In the genomic region with DNA sequence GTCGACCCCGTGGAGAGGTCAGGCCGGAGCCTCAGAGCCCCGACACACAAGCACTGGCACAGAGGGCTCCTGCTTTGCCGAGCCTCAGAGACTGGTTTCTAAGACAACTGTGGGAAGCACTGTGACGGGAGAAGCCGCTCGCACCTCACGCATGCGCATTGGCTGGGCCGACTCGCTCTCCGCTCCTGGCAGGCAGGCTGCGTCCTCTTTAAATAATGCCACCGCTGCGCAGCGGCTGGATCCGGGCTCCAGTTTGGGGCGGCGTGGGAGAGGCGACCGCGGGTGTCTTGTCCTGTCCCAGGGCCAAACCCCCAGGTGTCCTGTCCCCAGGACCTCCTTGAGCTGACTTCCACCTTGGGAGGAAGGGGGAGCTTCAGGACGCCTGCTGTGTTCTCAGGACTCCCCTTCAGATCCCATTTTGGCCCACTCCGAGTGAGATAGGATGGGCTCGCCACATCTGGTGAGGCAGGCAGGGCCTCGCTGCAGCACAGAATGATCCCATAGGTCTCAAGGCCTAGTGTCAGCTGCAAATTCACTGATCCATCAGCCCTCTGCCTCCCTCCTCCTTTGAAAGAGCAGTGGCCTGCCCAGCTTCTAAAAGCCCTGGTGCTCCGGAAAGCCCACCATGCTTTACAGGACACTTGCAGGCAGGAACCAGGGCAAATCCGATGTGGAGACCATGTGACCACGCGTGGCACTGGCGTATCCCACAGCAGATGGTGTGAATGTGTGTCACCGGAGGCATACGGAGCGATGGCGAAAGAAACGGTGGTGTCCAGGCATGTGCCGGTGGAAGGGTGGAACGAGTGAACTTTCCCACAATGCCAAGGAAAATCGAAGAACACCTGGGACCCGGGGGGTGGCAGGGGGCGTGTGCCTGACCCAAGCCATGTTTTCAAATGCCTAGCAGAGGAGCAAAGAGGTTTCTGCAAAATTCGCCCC, we compare ENCODE assay signal across 8 cellular contexts.
DNase-seq lines count a peak whose midpoint lies in the region; ATAC-seq, FAIRE-seq and TF ChIP-seq lines count a peak whose summit lies in the region.

No MANE protein-coding gene starts in this region.

- intact Hi-C loops in K562 (cut with micrococcal nuclease), result no loop called here
- intact Hi-C loops in sigmoid colon (cut with DNase I), result no loop called here

- H3K9me3 ChIP-seq in K562 (replicated peaks; ENCODE audit: control insufficient read depth, insufficient read depth, low read depth, low read length) (no peaks in the 10 kb centered on the region), sigmoid colon (no peaks in the 10 kb centered on the region)

- H3K27me3 ChIP-seq in K562 (ENCODE audit: control insufficient read depth in 2 of 2, insufficient read depth in 2 of 2, low read length in 2 of 2), result peaks cover 0 to 51% of the 10 kb centered on the region in 2 experiments; a peak in 3 of 5 replicates
- H3K27me3 ChIP-seq in sigmoid colon, result no peaks in the 10 kb centered on the region

- TF ChIP-seq EP300 in K562 (IDR thresholded peaks at IDR 0.05; ENCODE audit: low read length) (no peak), sigmoid colon (IDR thresholded peaks at IDR 0.05) (no peak)

- H3K4me3 ChIP-seq in K562, result no peak overlapping the region
- H3K4me3 ChIP-seq in sigmoid colon, result peak overlapping the region; percentile 13 to 48 (median 38)

- H3K27ac ChIP-seq in K562 (ENCODE audit: extremely low read depth, low read depth, low read length), result no peak overlapping the region
- no peak overlapping the region for H3K27ac ChIP-seq in sigmoid colon

- H3K4me1 ChIP-seq in K562 (replicated peaks in 1 of 2; ENCODE audit: control insufficient read depth in 2 of 2, insufficient read depth in 2 of 2, low read length in 2 of 2) (peaks cover 0 to 35% of the 10 kb centered on the region in 2 experiments; a peak in 3 of 5 replicates), sigmoid colon (peaks cover 0 to 50% (median 46%) of the 10 kb centered on the region in 4 donors)

- no peak overlapping the region; the same call in 1 of the 2 replicates for H3K4me2 ChIP-seq in K562 (ENCODE audit: insufficient read depth, low read length)

- FAIRE-seq in K562 (lab: Jason Lieb, UNC), result no peak

- H3K9ac ChIP-seq in K562 (ENCODE audit: insufficient read depth in 1 of 2, low read depth in 2 of 2, low read length in 2 of 2), result no peak overlapping the region

- no peaks in the 10 kb centered on the region for H3K79me2 ChIP-seq in K562 (ENCODE audit: control insufficient read depth, insufficient read depth, low read length)

- TF ChIP-seq CTCF in K562 (IDR thresholded peaks at IDR 0.05 in 2 of 3, conservative IDR thresholded peaks at IDR 0.05 in 1 of 3; ENCODE audit: insufficient read depth in 2 of 3, low read depth in 1 of 3, low read length in 3 of 3), result no peak
- no peak for TF ChIP-seq CTCF in sigmoid colon (IDR thresholded peaks at IDR 0.05)

- in situ Hi-C loops in K562 (cut with MboI), result loop anchor here (10.0 to 25.0 kb wide), 2 partner anchors 71 to 196 kb away; no protein-coding TSS in a partner anchor

- no peak for TF ChIP-seq POLR2A in K562 (conservative IDR thresholded peaks at IDR 0.05)
- no peak for TF ChIP-seq POLR2A in sigmoid colon (IDR thresholded peaks at IDR 0.05)

- peak; percentile 62 for ATAC-seq in GM18502 (IDR thresholded peaks at IDR 0.05; ENCODE audit: poor library complexity, unreplicated experiment)
- ATAC-seq in K562, result 0 out of 3 replicates have a peak, but pooled peaks have one; percentile 50
- no peak for ATAC-seq in GM21825 (IDR thresholded peaks at IDR 0.05; ENCODE audit: unreplicated experiment)
- ATAC-seq in GM18519 (IDR thresholded peaks at IDR 0.05; ENCODE audit: low FRiP score, unreplicated experiment), result no peak

- POLR2A ChIA-PET in K562 (lab: Yijun Ruan, JAX), result no interaction called here

- WGBS in K562 (ENCODE audit: insufficient coverage, low coverage, missing lambda C conversion rate), result 10% methylated on average over 21 of the region's 43 CpGs
- 19 to 26% methylated on average over 43 of the region's 43 CpGs for WGBS in sigmoid colon, 2 donors

- BruUV-seq in K562 (replicated peaks; lab: Mats Ljungman, UMichigan), result no TSS peak

- TF ChIP-seq RAD21 in K562 (CRISPR knock-in tag; conservative IDR thresholded peaks at IDR 0.05 in 1 of 2, IDR thresholded peaks at IDR 0.05 in 1 of 2), result no peak

- H3K36me3 ChIP-seq in K562 (ENCODE audit: control insufficient read depth, insufficient read depth, low read length), result no peaks in the 10 kb centered on the region
- no peaks in the 10 kb centered on the region for H3K36me3 ChIP-seq in sigmoid colon

- no peaks in the 10 kb centered on the region for H3K9me1 ChIP-seq in K562 (ENCODE audit: control insufficient read depth, insufficient read depth, low read length)

- peak; percentile 62 for DNase-seq in MV-4-11 (lab: John Stamatoyannopoulos, UW)
- DNase-seq in T-helper 22 cell (ENCODE audit: low read depth), result peak; percentile 16
- peak; percentile 39 to 48 (median 42) for DNase-seq in K562 (ENCODE audit: extremely low read depth in 1 of 4, low spot score in 3 of 4)
- DNase-seq in hippocampal formation (lab: John Stamatoyannopoulos, UW), result peak; percentile 76 to 79
- DNase-seq in sigmoid colon, result peak; percentile 85

- H2AFZ ChIP-seq in K562 (ENCODE audit: low read depth, low read length), result peak overlapping the region; percentile 55

- CTCF ChIA-PET in K562 (lab: Yijun Ruan, JAX; ENCODE audit: low intra/inter-chr PET ratio), result no interaction called here

- H4K20me1 ChIP-seq in K562 (replicated peaks; ENCODE audit: control insufficient read depth, insufficient read depth, low read length), result no peaks in the 10 kb centered on the region

TF ChIP-seq in K562, 482 proteins besides CTCF, POLR2A, EP300 and RAD21:
- TF ChIP-seq, protein P1, sequence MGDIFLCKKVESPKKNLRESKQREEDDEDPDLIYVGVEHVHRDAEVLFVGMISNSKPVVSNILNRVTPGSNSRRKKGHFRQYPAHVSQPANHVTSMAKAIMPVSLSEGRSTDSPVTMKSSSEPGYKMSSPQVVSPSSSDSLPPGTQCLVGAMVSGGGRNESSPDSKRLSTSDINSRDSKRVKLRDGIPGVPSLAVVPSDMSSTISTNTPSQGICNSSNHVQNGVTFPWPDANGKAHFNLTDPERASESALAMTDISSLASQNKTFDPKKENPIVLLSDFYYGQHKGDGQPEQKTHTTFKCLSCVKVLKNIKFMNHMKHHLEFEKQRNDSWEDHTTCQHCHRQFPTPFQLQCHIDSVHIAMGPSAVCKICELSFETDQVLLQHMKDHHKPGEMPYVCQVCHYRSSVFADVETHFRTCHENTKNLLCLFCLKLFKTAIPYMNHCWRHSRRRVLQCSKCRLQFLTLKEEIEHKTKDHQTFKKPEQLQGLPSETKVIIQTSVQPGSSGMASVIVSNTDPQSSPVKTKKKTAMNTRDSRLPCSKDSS (IDR thresholded peaks at IDR 0.05; ENCODE audit: low read depth, partially characterized antibody), result no peak
- peak; percentile 93 to 94 for TF ChIP-seq NRF1 (conservative IDR thresholded peaks at IDR 0.05 in 1 of 2, IDR thresholded peaks at IDR 0.05 in 1 of 2)

Comparison
In these comparisons a context has a peak if more than half of its experiments do, and no peak if none do; other contexts are left out.
1. ATAC-seq: peak in GM18502 (single experiment) and K562 (single experiment); none in GM21825 (single experiment) and GM18519 (single experiment).
2. DNase-seq: peak in every context shown above with its lines; median percentile 85 in sigmoid colon; 78 in hippocampal formation; 62 in MV-4-11; 42 in K562; 16 in T-helper 22 cell.